ENCODE assay signal across 25 cellular contexts in genomic region chr22:41891407-41891806, GRCh38. TPM values are rescaled to one million over a fixed set of nuclear protein-coding genes. Genes with fewer than 3 reads are reported as not detected.
"Had no signal": no experiment of that assay in that cellular context is flagged by ENCODE, and none has a peak within 500 bp of the region (broad histone marks: within the 10 kb centered on the region; RNA-seq: fewer than 3 reads in every experiment).

No MANE protein-coding gene starts in this region.

- H3K4me2 ChIP-seq: hepatocyte had no signal

- H3K27ac ChIP-seq: breast epithelium, hepatocyte, lower lobe of right lung, stomach, suprapubic skin, tibial nerve, VCaP had no signal

- H3K4me1 ChIP-seq: breast epithelium, lower lobe of right lung, stomach, suprapubic skin, tibial nerve had no signal

- H3K4me1 Mint-ChIP-seq: immature natural killer cell, T-cell had no signal

- H3K9me3 Mint-ChIP-seq: activated T-cell treated with anti-CD3 and anti-CD28 coated beads, Interleukin-2, amount 50 U/mL, for 4 hours; activated T-helper 2 cell treated with anti-CD3 and anti-CD28 coated beads, Interferon-gamma antibody, Interleukin-2, Interleukin-4, amounts not matched to agents 10 μg/mL and 5 μg/mL and 100 μg/mL, durations not matched to agents 14 hours and 24 hours and 36 hours; immature natural killer cell; naive thymus-derived CD4-positive, alpha-beta T cell; T-cell; T-helper 2 cell treated with Interferon-gamma antibody and Interleukin-4, amounts not matched to agents 5 μg/mL and 100 μg/mL, for 36 hours had no signal

- H3K27ac Mint-ChIP-seq: activated naive CD8-positive, alpha-beta T cell; activated T-helper 2 cell treated with anti-CD3 and anti-CD28 coated beads, Interferon-gamma antibody, Interleukin-2, Interleukin-4, amounts not matched to agents 10 μg/mL and 5 μg/mL and 100 μg/mL, durations not matched to agents 14 hours and 24 hours and 36 hours; immature natural killer cell; progenitor cell of endocrine pancreas; T-cell; T-helper 2 cell treated with Interferon-gamma antibody and Interleukin-4, amounts not matched to agents 5 μg/mL and 100 μg/mL, for 36 hours had no signal

- H3K27me3 ChIP-seq: breast epithelium, hepatocyte, stomach, suprapubic skin, tibial nerve had no signal

- H3K27me3 Mint-ChIP-seq: activated naive CD8-positive, alpha-beta T cell; naive thymus-derived CD4-positive, alpha-beta T cell; progenitor cell of endocrine pancreas; T-cell had no signal

- H3K9me3 ChIP-seq: breast epithelium, lower lobe of right lung, stomach, suprapubic skin, tibial nerve had no signal

- ATAC-seq: activated T-cell treated with anti-CD3 and anti-CD28 coated beads, Interleukin-2, amount 50 U/mL, for 4 hours; lower lobe of right lung; naive thymus-derived CD4-positive, alpha-beta T cell; T-cell had no signal

- H2AFZ ChIP-seq: hepatocyte had no signal

- H3K4me3 ChIP-seq: breast epithelium, hepatocyte, lower lobe of right lung, stomach, suprapubic skin, tibial nerve had no signal

- H3K36me3 ChIP-seq: breast epithelium had no signal

- H3K4me3 Mint-ChIP-seq: activated naive CD8-positive, alpha-beta T cell; activated T-cell treated with anti-CD3 and anti-CD28 coated beads, Interleukin-2, amount 50 U/mL, for 4 hours; immature natural killer cell; naive thymus-derived CD4-positive, alpha-beta T cell; T-cell; T-helper 2 cell treated with Interferon-gamma antibody and Interleukin-4, amounts not matched to agents 5 μg/mL and 100 μg/mL, for 36 hours had no signal

- DNase-seq: activated CD4-positive, alpha-beta T cell treated with anti-CD3 and anti-CD28 coated beads, Interleukin-2, amount 50 U/mL, for 4 hours; activated CD8-positive, alpha-beta memory T cell treated with anti-CD3 and anti-CD28 coated beads for 24 hours; activated CD8-positive, alpha-beta memory T cell treated with anti-CD3 and anti-CD28 coated beads, Interleukin-2, amount 50 U/mL, for 4 hours; activated naive CD4-positive, alpha-beta T cell; activated T-cell treated with anti-CD3 and anti-CD28 coated beads, Interleukin-2, amount 50 U/mL, for 4 hours; cortex of kidney; immature natural killer cell; lower lobe of right lung; naive thymus-derived CD4-positive, alpha-beta T cell; stimulated activated CD4-positive, alpha-beta T cell treated with anti-CD3 and anti-CD28 coated beads, Interleukin-12 subunit alpha, Interleukin-12 subunit beta, amount 100 ng/mL, for 4 hours; stimulated activated CD4-positive, alpha-beta T cell treated with anti-CD3 and anti-CD28 coated beads, Interleukin-4, amount 100 ng/mL, for 4 hours; stomach; T-cell had no signal

RNA-seq across cellular contexts. Expression of gene SHISA8, which starts 23.5 kb away (rescaled TPM):
- total RNA-seq: breast epithelium, epithelial cell of proximal tubule, fibroblast of villous mesenchyme, hepatocyte, lower lobe of right lung, osteocyte, progenitor cell of endocrine pancreas, stomach, suprapubic skin had no signal
- polyA plus RNA-seq: immature natural killer cell; naive thymus-derived CD4-positive, alpha-beta T cell had no signal

RNA-seq across cellular contexts. Expression of gene TNFRSF13C, which starts 35.2 kb away (rescaled TPM):
- polyA plus RNA-seq: immature natural killer cell had no signal
